In the genomic region with DNA sequence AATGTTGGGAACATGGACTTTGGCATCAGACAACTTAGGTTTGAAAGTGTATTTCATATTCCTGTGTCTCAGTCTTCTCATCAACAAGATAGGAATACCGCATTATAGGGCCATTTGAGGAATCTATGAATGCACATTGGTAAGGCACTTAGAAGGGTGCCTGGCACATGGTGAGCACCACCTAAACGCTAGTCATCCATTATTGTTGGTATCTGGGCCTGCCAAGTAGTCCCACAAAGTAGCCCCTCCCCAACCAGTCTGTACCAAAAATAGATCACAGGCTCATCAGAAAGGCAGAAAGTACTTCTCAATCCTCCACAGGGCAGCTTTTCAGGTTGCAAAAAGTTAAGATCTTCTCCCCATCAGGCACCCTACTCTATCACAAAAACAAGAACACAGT, we compare ENCODE assay signal across 25 cellular contexts.
"Had no signal": no experiment of that assay in that cellular context is flagged by ENCODE, and none has a peak within 500 bp of the region (broad histone marks: within the 10 kb centered on the region; RNA-seq: fewer than 3 reads in every experiment).

No MANE protein-coding gene starts in this region.

- H3K27me3 ChIP-seq: heart right ventricle, hepatocyte, stomach, testis, thyroid gland, transverse colon, upper lobe of left lung had no signal

- H3K9me3 ChIP-seq: heart right ventricle, lower lobe of right lung, psoas muscle, stomach, testis, thyroid gland, transverse colon, upper lobe of left lung had no signal

- H3K27ac ChIP-seq: hepatocyte, lower lobe of right lung, parathyroid adenoma, psoas muscle, skin epidermis, stomach, testis, thyroid gland, transverse colon, upper lobe of left lung had no signal

- H3K4me3 ChIP-seq: heart right ventricle, hepatocyte, lower lobe of right lung, psoas muscle, skin epidermis, stomach, testis, thyroid gland, transverse colon, upper lobe of left lung had no signal

- H3K36me3 ChIP-seq: heart right ventricle, lower lobe of right lung, stomach, thyroid gland, transverse colon, upper lobe of left lung had no signal

- H3K4me2 ChIP-seq: hepatocyte had no signal

- H3K4me1 ChIP-seq: lower lobe of right lung, parathyroid adenoma, psoas muscle, stomach, testis, thyroid gland, transverse colon, upper lobe of left lung had no signal

- DNase-seq: glutamatergic neuron; heart right ventricle; islet precursor cell; lower lobe of right lung; mesendoderm; naive thymus-derived CD4-positive, alpha-beta T cell; nucleus accumbens; psoas muscle; stimulated activated CD4-positive, alpha-beta T cell treated with anti-CD3 and anti-CD28 coated beads, Interleukin-12 subunit alpha, Interleukin-12 subunit beta, amount 100 ng/mL, for 4 hours; stimulated activated CD4-positive, alpha-beta T cell treated with anti-CD3 and anti-CD28 coated beads, Interleukin-15, amount 100 ng/mL, for 24 hours; stimulated activated CD4-positive, alpha-beta T cell treated with anti-CD3 and anti-CD28 coated beads, Interleukin-2, amount 100 ng/mL, for 24 hours; stimulated activated CD4-positive, alpha-beta T cell treated with anti-CD3 and anti-CD28 coated beads, Interleukin-4, amount 100 ng/mL, for 1 hour; stimulated activated naive B cell treated with anti-CD40 and anti-IgM and Interleukin-4, amounts not matched to agents 10 μg/mL and 1 μg/mL and 100 μg/mL, for 72 hours; stimulated activated naive CD8-positive, alpha-beta T cell treated with anti-CD3 and anti-CD28 coated beads, Interleukin-15, Interleukin-2, amounts not matched to agents 100 U/mL and 50 U/mL, for 24 hours; stomach; testis; thyroid gland; transverse colon; upper lobe of left lung had no signal

- H3K9ac ChIP-seq: parathyroid adenoma had no signal

- ATAC-seq: left lobe of liver; lower lobe of right lung; naive thymus-derived CD4-positive, alpha-beta T cell; natural killer cell treated with Interleukin-12 subunit alpha and Interleukin-12 subunit beta and Interleukin-15 and Interleukin-18, amount 100 ng/mL, for 72 hours; psoas muscle; sciatic nerve; stimulated activated naive B cell treated with anti-CD40 and anti-IgM and Interleukin-4, amounts not matched to agents 10 μg/mL and 1 μg/mL and 100 μg/mL, for 72 hours; stimulated activated naive CD8-positive, alpha-beta T cell treated with anti-CD3 and anti-CD28 coated beads, Interleukin-15, Interleukin-2, amounts not matched to agents 100 U/mL and 50 U/mL, for 24 hours had no signal
